29 cellular contexts compared by ENCODE assay signal in genomic region chr4:184434496-184435066, GRCh38.
"Had no signal": no experiment of that assay in that cellular context is flagged by ENCODE, and none has a peak within 500 bp of the region (broad histone marks: within the 10 kb centered on the region; RNA-seq: fewer than 3 reads in every experiment).

No MANE protein-coding gene starts in this region.

- H3K36me3 ChIP-seq: brain microvascular endothelial cell, cardiac muscle cell had no signal

- H3K9me3 Mint-ChIP-seq: activated CD4-positive, alpha-beta memory T cell treated with anti-CD3 and anti-CD28 coated beads, Interleukin-2, amount 10 ng/mL, durations not matched to agents 7 days and 5 days; activated naive CD4-positive, alpha-beta T cell treated with anti-CD3 and anti-CD28 coated beads for 36 hours; activated naive CD8-positive, alpha-beta T cell treated with anti-CD3 and anti-CD28 coated beads for 36 hours; activated T-helper 17 cell treated with anti-CD3 and anti-CD28 coated beads, Interleukin-2, amount 50 U/mL, for 72 hours; T-helper 1 cell treated with Interleukin-12 subunit alpha and Interleukin-12 subunit beta and Interleukin-4 antibody, amounts not matched to agents 30 μg/mL and 1 μg/mL, for 36 hours had no signal

- DNase-seq: activated CD4-positive, alpha-beta memory T cell treated with anti-CD3 and anti-CD28 coated beads, Interleukin-2, amount 10 ng/mL, durations not matched to agents 7 days and 5 days; activated CD4-positive, alpha-beta T cell treated with anti-CD3 and anti-CD28 coated beads, Interleukin-2, amount 50 U/mL, for 1 hour; activated CD4-positive, CD25-positive, alpha-beta regulatory T cell; activated gamma-delta T cell; activated naive CD4-positive, alpha-beta T cell treated with anti-CD3 and anti-CD28 coated beads for 36 hours; activated naive CD8-positive, alpha-beta T cell treated with anti-CD3 and anti-CD28 coated beads for 36 hours; activated T-cell treated with anti-CD3 and anti-CD28 coated beads for 4 hours; activated T-cell treated with anti-CD3 and anti-CD28 coated beads, Interleukin-2, amount 50 U/mL, for 48 hours; brain microvascular endothelial cell; IMR-90; KG1; MV-4-11; NCI-H1092 treated with DMSO at 0.1 percent for 48 hours; NCI-H1417 treated with DMSO at 0.1 percent for 48 hours; NCI-H1694; NCI-H2029; NCI-H2107; NCI-H2171 treated with DMSO at 0.1 percent for 48 hours; NCI-H345; NCI-H510A; NCI-H526 treated with DMSO at 0.1 percent for 48 hours; NCI-H82; SW 1271 had no signal

- H3K27ac ChIP-seq: ascending aorta, brain microvascular endothelial cell, cardiac muscle cell, SK-N-MC, VCaP had no signal

- H3K9me3 ChIP-seq: ascending aorta had no signal

- H3K27ac Mint-ChIP-seq: activated CD4-positive, alpha-beta memory T cell treated with anti-CD3 and anti-CD28 coated beads, Interleukin-2, amount 10 ng/mL, durations not matched to agents 7 days and 5 days; activated naive CD4-positive, alpha-beta T cell treated with anti-CD3 and anti-CD28 coated beads for 36 hours; activated naive CD8-positive, alpha-beta T cell treated with anti-CD3 and anti-CD28 coated beads for 36 hours; T-helper 1 cell treated with Interleukin-12 subunit alpha and Interleukin-12 subunit beta and Interleukin-4 antibody, amounts not matched to agents 30 μg/mL and 1 μg/mL, for 36 hours had no signal

- H3K4me3 ChIP-seq: ascending aorta, cardiac muscle cell, SK-N-MC had no signal

- ATAC-seq: activated T-helper 17 cell treated with anti-CD3 and anti-CD28 coated beads, Interleukin-2, amount 50 U/mL, for 72 hours had no signal

- H3K27me3 ChIP-seq: ascending aorta, brain microvascular endothelial cell, cardiac muscle cell had no signal

- H3K27me3 Mint-ChIP-seq: activated CD4-positive, alpha-beta memory T cell treated with anti-CD3 and anti-CD28 coated beads, Interleukin-2, amount 10 ng/mL, durations not matched to agents 7 days and 5 days; activated naive CD8-positive, alpha-beta T cell treated with anti-CD3 and anti-CD28 coated beads for 36 hours; activated T-helper 17 cell treated with anti-CD3 and anti-CD28 coated beads, Interleukin-2, amount 50 U/mL, for 72 hours had no signal

- H3K4me3 Mint-ChIP-seq: activated CD4-positive, alpha-beta memory T cell treated with anti-CD3 and anti-CD28 coated beads, Interleukin-2, amount 10 ng/mL, durations not matched to agents 7 days and 5 days; activated naive CD4-positive, alpha-beta T cell treated with anti-CD3 and anti-CD28 coated beads for 36 hours; activated naive CD8-positive, alpha-beta T cell treated with anti-CD3 and anti-CD28 coated beads for 36 hours; activated T-helper 17 cell treated with anti-CD3 and anti-CD28 coated beads, Interleukin-2, amount 50 U/mL, for 72 hours; T-helper 1 cell treated with Interleukin-12 subunit alpha and Interleukin-12 subunit beta and Interleukin-4 antibody, amounts not matched to agents 30 μg/mL and 1 μg/mL, for 36 hours had no signal
